ENCODE assay signal across 17 cellular contexts in the genomic region with DNA sequence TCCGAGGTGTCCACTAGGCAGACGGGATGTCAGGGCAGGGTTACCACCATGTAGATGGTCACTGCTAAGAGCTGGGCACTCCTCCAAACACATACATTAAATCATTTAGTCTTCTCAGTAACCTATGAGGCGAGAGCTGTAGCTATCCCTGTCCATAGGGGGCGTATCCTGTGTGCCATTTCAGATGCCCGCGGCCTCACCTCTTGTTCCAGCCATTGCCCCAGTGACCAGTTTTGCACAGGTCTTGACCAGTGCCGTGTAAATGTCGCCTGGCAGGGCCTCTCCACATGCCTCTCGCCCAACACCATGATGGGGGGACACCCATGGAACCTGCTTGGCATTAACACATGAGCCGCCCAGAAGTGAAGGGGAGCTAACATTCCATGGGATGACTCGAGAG.
"Had no signal": no experiment of that assay in that cellular context is flagged by ENCODE, and none has a peak within 500 bp of the region (broad histone marks: within the 10 kb centered on the region; RNA-seq: fewer than 3 reads in every experiment).

No MANE protein-coding gene starts in this region.

- H3K9me3 Mint-ChIP-seq: activated naive CD4-positive, alpha-beta T cell treated with anti-CD3 and anti-CD28 coated beads for 36 hours; activated T-helper 2 cell treated with anti-CD3 and anti-CD28 coated beads, Interferon-gamma antibody, Interleukin-2, Interleukin-4, amounts not matched to agents 10 μg/mL and 5 μg/mL and 100 μg/mL, durations not matched to agents 14 hours and 24 hours and 36 hours; brain; naive thymus-derived CD8-positive, alpha-beta T cell; stimulated activated naive CD8-positive, alpha-beta T cell treated with anti-CD3 and anti-CD28 coated beads, Interleukin-15, Interleukin-2, amounts not matched to agents 100 ng/mL and 50 ng/mL, for 24 hours; T-helper 2 cell treated with Interferon-gamma antibody and Interleukin-4, amounts not matched to agents 5 μg/mL and 100 μg/mL, for 36 hours had no signal

- H3K27me3 Mint-ChIP-seq: activated CD4-positive, alpha-beta T cell treated with anti-CD3 and anti-CD28 coated beads for 36 hours; brain; naive thymus-derived CD8-positive, alpha-beta T cell; stimulated activated naive CD8-positive, alpha-beta T cell treated with anti-CD3 and anti-CD28 coated beads, Interleukin-15, Interleukin-2, amounts not matched to agents 100 ng/mL and 50 ng/mL, for 24 hours had no signal

- DNase-seq: activated CD4-positive, alpha-beta T cell treated with anti-CD3 and anti-CD28 coated beads for 36 hours; activated CD4-positive, alpha-beta T cell treated with anti-CD3 and anti-CD28 coated beads, Interleukin-2, amount 50 U/mL, for 48 hours; activated naive CD4-positive, alpha-beta T cell treated with anti-CD3 and anti-CD28 coated beads for 36 hours; effector CD4-positive, alpha-beta T cell; esophagus squamous epithelium; heart right ventricle; mesendoderm; retina; stimulated activated CD4-positive, alpha-beta T cell treated with anti-CD3 and anti-CD28 coated beads, Interleukin-2, amount 100 ng/mL, for 24 hours; transverse colon had no signal

- H3K36me3 Mint-ChIP-seq: brain had no signal

- H3K27ac ChIP-seq: esophagus squamous epithelium, heart right ventricle, suprapubic skin, transverse colon had no signal

- H3K4me3 Mint-ChIP-seq: activated CD4-positive, alpha-beta T cell treated with anti-CD3 and anti-CD28 coated beads for 36 hours; activated naive CD4-positive, alpha-beta T cell treated with anti-CD3 and anti-CD28 coated beads for 36 hours; brain; naive thymus-derived CD8-positive, alpha-beta T cell; stimulated activated naive CD8-positive, alpha-beta T cell treated with anti-CD3 and anti-CD28 coated beads, Interleukin-15, Interleukin-2, amounts not matched to agents 100 ng/mL and 50 ng/mL, for 24 hours; T-helper 2 cell treated with Interferon-gamma antibody and Interleukin-4, amounts not matched to agents 5 μg/mL and 100 μg/mL, for 36 hours had no signal

- H3K27me3 ChIP-seq: heart right ventricle, suprapubic skin, transverse colon had no signal

- FAIRE-seq: TTC549 had no signal

- H3K36me3 ChIP-seq: esophagus squamous epithelium, suprapubic skin, transverse colon had no signal

- H3K27ac Mint-ChIP-seq: activated CD4-positive, alpha-beta T cell treated with anti-CD3 and anti-CD28 coated beads for 36 hours; activated naive CD4-positive, alpha-beta T cell treated with anti-CD3 and anti-CD28 coated beads for 36 hours; activated T-helper 2 cell treated with anti-CD3 and anti-CD28 coated beads, Interferon-gamma antibody, Interleukin-2, Interleukin-4, amounts not matched to agents 10 μg/mL and 5 μg/mL and 100 μg/mL, durations not matched to agents 14 hours and 24 hours and 36 hours; naive thymus-derived CD8-positive, alpha-beta T cell; stimulated activated naive CD8-positive, alpha-beta T cell treated with anti-CD3 and anti-CD28 coated beads, Interleukin-15, Interleukin-2, amounts not matched to agents 100 ng/mL and 50 ng/mL, for 24 hours; T-helper 2 cell treated with Interferon-gamma antibody and Interleukin-4, amounts not matched to agents 5 μg/mL and 100 μg/mL, for 36 hours had no signal

- ATAC-seq: activated CD4-positive, alpha-beta T cell treated with anti-CD3 and anti-CD28 coated beads for 36 hours; heart right ventricle; naive thymus-derived CD8-positive, alpha-beta T cell had no signal

- H3K4me3 ChIP-seq: esophagus squamous epithelium, heart right ventricle, suprapubic skin, transverse colon had no signal

- H3K9me3 ChIP-seq: esophagus squamous epithelium, heart right ventricle, suprapubic skin, transverse colon had no signal
